ENCODE assay signal across 11 cellular contexts in genomic region chr1:8061673-8062386, GRCh38. TPM values are rescaled to one million over a fixed set of nuclear protein-coding genes. Genes with fewer than 3 reads are reported as not detected.
DNase-seq lines count a peak whose midpoint lies in the region; ATAC-seq, FAIRE-seq and TF ChIP-seq lines count a peak whose summit lies in the region.
"Had no signal": no experiment of that assay in that cellular context is flagged by ENCODE, and none has a peak within 500 bp of the region (broad histone marks: within the 10 kb centered on the region; RNA-seq: fewer than 3 reads in every experiment).

No MANE protein-coding gene starts in this region.

- H3K79me2 ChIP-seq in HCT116 (ENCODE audit: insufficient read depth, low read length), result no peaks in the 10 kb centered on the region
- H3K79me2 ChIP-seq in GM12878 (ENCODE audit: control insufficient read depth, insufficient read depth, low read length), result no peaks in the 10 kb centered on the region
- H3K79me2 ChIP-seq in hepatocyte, result no peaks in the 10 kb centered on the region

- peak overlapping the region in 1 of 2 experiments; percentile 24; a peak in 2 of 4 replicates for H3K4me3 ChIP-seq in HCT116 (replicated peaks in 1 of 2; ENCODE audit: low read depth in 1 of 2, low read length in 2 of 2)
- H3K4me3 ChIP-seq in GM12878, result no peak overlapping the region
- no peak overlapping the region for H3K4me3 ChIP-seq in hepatocyte
- H3K4me3 ChIP-seq in stomach, result peak overlapping the region in 2 of 4 donors; percentile 3 to 7

- CTCF ChIA-PET in HCT116 (lab: Charles Lee) (no interaction called here), GM12878 (lab: Yijun Ruan, JAX) (interaction anchor here (1.1 kb wide), 1 partner anchor 46 kb away, joined by 3 read pairs; no protein-coding TSS in a partner anchor)
- CTCF ChIA-PET in activated CD4-positive, alpha-beta memory T cell treated with anti-CD3 and anti-CD28 coated beads, Interleukin-2, amount 10 ng/mL, durations not matched to agents 7 days and 5 days (lab: Charles Lee), result no interaction called here

- H3K27ac Mint-ChIP-seq in activated CD4-positive, alpha-beta memory T cell treated with anti-CD3 and anti-CD28 coated beads, Interleukin-2, amount 10 ng/mL, durations not matched to agents 7 days and 5 days, result no peak overlapping the region

- TF ChIP-seq CTCF in HCT116 (IDR thresholded peaks at IDR 0.05 in 2 of 3, conservative IDR thresholded peaks at IDR 0.05 in 1 of 3; ENCODE audit: borderline replicate concordance in 1 of 3, insufficient read depth in 1 of 3, low read depth in 2 of 3, low read length in 2 of 3) (no peak; a peak in 1 of 6 replicates), GM12878 (IDR thresholded peaks at IDR 0.05 in 2 of 3, conservative IDR thresholded peaks at IDR 0.05 in 1 of 3; ENCODE audit: control insufficient read depth in 2 of 3, extremely low read depth in 1 of 3, insufficient read depth in 1 of 3, low read depth in 3 of 3, low read length in 3 of 3) (no peak), hepatocyte (IDR thresholded peaks at IDR 0.05; ENCODE audit: poor library complexity) (no peak), stomach (IDR thresholded peaks at IDR 0.05) (peak in 2 of 7 experiments; percentile 33 to 34)

- H4K20me1 ChIP-seq in HCT116 (ENCODE audit: insufficient read depth), result no peaks in the 10 kb centered on the region
- H4K20me1 ChIP-seq in GM12878 (ENCODE audit: control insufficient read depth, insufficient read depth), result no peaks in the 10 kb centered on the region
- H4K20me1 ChIP-seq in hepatocyte (ENCODE audit: insufficient read depth, poor library complexity, severe bottlenecking), result no peaks in the 10 kb centered on the region

- H3K9me2 ChIP-seq in HCT116 (ENCODE audit: insufficient read depth), result no peaks in the 10 kb centered on the region
- H3K9me2 ChIP-seq in hepatocyte (replicated peaks; ENCODE audit: insufficient read depth), result no peaks in the 10 kb centered on the region

- peak overlapping the region; percentile 44 for H3K9ac ChIP-seq in HCT116 (ENCODE audit: low read length)
- H3K9ac ChIP-seq in GM12878 (ENCODE audit: control insufficient read depth, insufficient read depth, low read length), result no peak overlapping the region

- H2AFZ ChIP-seq in HCT116 (ENCODE audit: low read depth, low read length, poor library complexity, severe bottlenecking) (peak overlapping the region; percentile 85), GM12878 (ENCODE audit: control insufficient read depth, low read depth, low read length) (peak overlapping the region; percentile 37), hepatocyte (peak overlapping the region; percentile 31)

- BruUV-seq in HCT116 (replicated peaks; lab: Mats Ljungman, UMichigan) (TSS peak; percentile 30), GM12878 (replicated peaks; lab: Mats Ljungman, UMichigan) (no TSS peak)

- H3K4me1 ChIP-seq in HCT116 (ENCODE audit: control insufficient read depth in 1 of 2, insufficient read depth in 2 of 2, low read length in 2 of 2) (peaks cover 76 to 82% of the 10 kb centered on the region in 2 experiments), GM12878 (ENCODE audit: control insufficient read depth, insufficient read depth, low read length) (no peaks in the 10 kb centered on the region), hepatocyte (ENCODE audit: insufficient read depth) (peaks cover 10% of the 10 kb centered on the region), stomach (peaks cover 28 to 64% (median 55%) of the 10 kb centered on the region in 4 donors)

- ATAC-seq in HCT116 (peak; percentile 55), GM12878 (no peak)
- ATAC-seq: activated T-cell treated with anti-CD3 and anti-CD28 coated beads, Interleukin-2, amount 50 U/mL, for 4 hours had no signal

- no peaks in the 10 kb centered on the region for H3K36me3 Mint-ChIP-seq in activated CD4-positive, alpha-beta memory T cell treated with anti-CD3 and anti-CD28 coated beads, Interleukin-2, amount 10 ng/mL, durations not matched to agents 7 days and 5 days (ENCODE audit: low read depth)

- peaks cover 9% of the 10 kb centered on the region for H3K27me3 Mint-ChIP-seq in activated CD4-positive, alpha-beta memory T cell treated with anti-CD3 and anti-CD28 coated beads, Interleukin-2, amount 10 ng/mL, durations not matched to agents 7 days and 5 days

- H3K27me3 ChIP-seq in HCT116 (ENCODE audit: insufficient read depth, low read length) (no peaks in the 10 kb centered on the region), GM12878 (replicated peaks in 1 of 2; ENCODE audit: control insufficient read depth in 2 of 2, insufficient read depth in 2 of 2, low read length in 1 of 2) (no peaks in the 10 kb centered on the region), hepatocyte (no peaks in the 10 kb centered on the region), stomach (no peaks in the 10 kb centered on the region)

- no peaks in the 10 kb centered on the region for H3K9me3 Mint-ChIP-seq in activated CD4-positive, alpha-beta memory T cell treated with anti-CD3 and anti-CD28 coated beads, Interleukin-2, amount 10 ng/mL, durations not matched to agents 7 days and 5 days
- H3K9me3 Mint-ChIP-seq: activated T-cell treated with anti-CD3 and anti-CD28 coated beads, Interleukin-2, amount 50 U/mL, for 4 hours had no signal

- POLR2A ChIA-PET in HCT116 (lab: Charles Lee) (interaction anchor here (0.5 to 4.2 kb wide), 8 partner anchors 14 to 111 kb away, joined by 3 to 32 read pairs (median 4); no protein-coding TSS in a partner anchor), GM12878 (lab: Charles Lee) (interaction anchor here (0.6 kb wide), 1 partner anchor 207 kb away, joined by 4 read pairs; no protein-coding TSS in a partner anchor)
- POLR2A ChIA-PET in activated CD4-positive, alpha-beta memory T cell treated with anti-CD3 and anti-CD28 coated beads, Interleukin-2, amount 10 ng/mL, durations not matched to agents 7 days and 5 days (lab: Charles Lee), result no interaction called here

- RAD21 ChIA-PET in HCT116 (lab: Charles Lee; ENCODE audit: low non-redundant PET in 1 of 2, low total read pairs in 2 of 2, uncharacterized antibody in 2 of 2, unreplicated experiment in 2 of 2), result no interaction called here
- RAD21 ChIA-PET in GM12878 (lab: Charles Lee; ENCODE audit: unreplicated experiment), result no interaction called here

- TF ChIP-seq POLR2A in HCT116 (IDR thresholded peaks at IDR 0.05; ENCODE audit: borderline replicate concordance, extremely low read depth, insufficient read depth, insufficient read length) (no peak), GM12878 (IDR thresholded peaks at IDR 0.05; ENCODE audit: low read depth, low read length) (no peak), stomach (IDR thresholded peaks at IDR 0.05) (no peak)

- DNase-seq in HCT116 (ENCODE audit: low read depth, low spot score), result no peak
- no peak for DNase-seq in GM12878 (ENCODE audit: low read depth, low spot score)
- no peak for DNase-seq in hepatocyte (ENCODE audit: low spot score)
- no peak for DNase-seq in stomach
- no peak for DNase-seq in head of caudate nucleus
- DNase-seq in anterior cingulate cortex (lab: John Stamatoyannopoulos, UW), result no peak
- no peak for DNase-seq in activated naive CD4-positive, alpha-beta T cell treated with anti-CD3 and anti-CD28 coated beads, Interleukin-2, amount 50 U/mL, for 16 hours
- no peak for DNase-seq in activated CD4-positive, alpha-beta memory T cell treated with anti-CD3 and anti-CD28 coated beads, Interleukin-2, amount 10 ng/mL, durations not matched to agents 7 days and 5 days
- DNase-seq: activated T-cell treated with anti-CD3 and anti-CD28 coated beads, Interleukin-2, amount 50 U/mL, for 4 hours; NCI-H1105 treated with DMSO at 0.1 percent for 48 hours had no signal

- intact Hi-C loops in HCT116 (cut with micrococcal nuclease), result no loop called here
- intact Hi-C loops in GM12878 (cut with micrococcal nuclease; ENCODE audit: unreplicated experiment), result no loop called here
- intact Hi-C loops in stomach (cut with DNase I; ENCODE audit: low total_unique reads), result no loop called here
- intact Hi-C loops in head of caudate nucleus (cut with DNase I), result no loop called here

- TF ChIP-seq EP300 in GM12878 (IDR thresholded peaks at IDR 0.05; ENCODE audit: borderline replicate concordance in 1 of 2, control insufficient read depth in 1 of 2, low read depth in 2 of 2, low read length in 2 of 2) (no peak), stomach (IDR thresholded peaks at IDR 0.05) (no peak)

- H3K36me3 ChIP-seq in HCT116 (ENCODE audit: control insufficient read depth in 1 of 2, insufficient read depth in 2 of 2, low read length in 2 of 2) (no peaks in the 10 kb centered on the region), GM12878 (ENCODE audit: control insufficient read depth in 2 of 2, insufficient read depth in 2 of 2, low read length in 1 of 2) (no peaks in the 10 kb centered on the region), hepatocyte (replicated peaks; ENCODE audit: insufficient read depth, low read depth) (no peaks in the 10 kb centered on the region), stomach (no peaks in the 10 kb centered on the region)

- no peak for FAIRE-seq in GM12878 (lab: Jason Lieb, UNC)
- FAIRE-seq: islet of Langerhans had no signal

- H3K27ac ChIP-seq in HCT116 (ENCODE audit: low read depth, low read length) (peak overlapping the region; percentile 87), GM12878 (ENCODE audit: control insufficient read depth, insufficient read depth) (no peak overlapping the region), hepatocyte (peak overlapping the region; percentile 90), stomach (peak overlapping the region; percentile 83 to 90 (median 86))

- WGBS in GM12878 (ENCODE audit: insufficient coverage, insufficient replicate concordance, low lambda C conversion rate, missing lambda C conversion rate), result 46% methylated on average over 11 of the region's 11 CpGs
- WGBS in hepatocyte (ENCODE audit: low lambda C conversion rate, missing lambda C conversion rate), result 78% methylated on average over 11 of the region's 11 CpGs
- WGBS in stomach, 5 donors, result 27 to 53% (median 29%) methylated on average over 11 of the region's 11 CpGs

- H3K9me3 ChIP-seq in HCT116 (ENCODE audit: control insufficient read depth in 1 of 2, insufficient read depth in 1 of 2, low read depth in 1 of 2, low read length in 2 of 2) (no peaks in the 10 kb centered on the region), GM12878 (replicated peaks; ENCODE audit: control insufficient read depth, insufficient read depth, low read length) (no peaks in the 10 kb centered on the region; the same call in 2 of the 3 replicates), hepatocyte (ENCODE audit: low read depth) (no peaks in the 10 kb centered on the region), stomach (no peaks in the 10 kb centered on the region)

- H3K4me1 Mint-ChIP-seq in activated CD4-positive, alpha-beta memory T cell treated with anti-CD3 and anti-CD28 coated beads, Interleukin-2, amount 10 ng/mL, durations not matched to agents 7 days and 5 days, result no peaks in the 10 kb centered on the region

- no peak overlapping the region for H3K4me3 Mint-ChIP-seq in activated CD4-positive, alpha-beta memory T cell treated with anti-CD3 and anti-CD28 coated beads, Interleukin-2, amount 10 ng/mL, durations not matched to agents 7 days and 5 days
- H3K4me3 Mint-ChIP-seq: activated T-cell treated with anti-CD3 and anti-CD28 coated beads, Interleukin-2, amount 50 U/mL, for 4 hours had no signal

- peak overlapping the region; percentile 71 for H3K4me2 ChIP-seq in HCT116 (ENCODE audit: low read length)
- no peak overlapping the region for H3K4me2 ChIP-seq in GM12878 (ENCODE audit: control insufficient read depth, insufficient read depth)
- peak overlapping the region; percentile 38 for H3K4me2 ChIP-seq in hepatocyte

- no peak for TF ChIP-seq RAD21 in HCT116 (IDR thresholded peaks at IDR 0.05; ENCODE audit: low read depth)
- no peak for TF ChIP-seq RAD21 in GM12878 (IDR thresholded peaks at IDR 0.05; ENCODE audit: insufficient read depth, low read depth, low read length)

- in situ Hi-C loops in GM12878 (cut with MboI), result no loop called here

- SMC1A ChIA-PET in GM12878 (lab: Charles Lee; ENCODE audit: uncharacterized antibody, unreplicated experiment), result no interaction called here

RNA-seq across cellular contexts. Expression of gene ERRFI1, which starts 35.7 kb away (rescaled TPM):
- total RNA-seq in HCT116 (2021; ENCODE audit: unreplicated experiment), result 777 TPM
- polyA plus RNA-seq in HCT116 (2012), result 536 and 725 TPM in 2 replicates
- total RNA-seq in GM12878 (2013; cell fraction: nucleolus; rRNA removed), result 0.71 and 0.98 TPM in 2 replicates
- total RNA-seq in GM12878 (2014; rRNA removed), result 3.8 and 4.4 TPM in 2 replicates
- 4.1 TPM in 2 replicates for total RNA-seq in GM12878 (2014; rRNA removed; fragmentation: Illumina TruSeq; extraction: Trizol)
- total RNA-seq in GM12878 (2021), result 4.6 and 6.5 TPM in 2 replicates
- polyA plus RNA-seq in GM12878 (2011; ENCODE audit: low read depth), result 2.0 TPM
- 0.73 and 0.90 TPM in 2 replicates for polyA plus RNA-seq in GM12878 (2011; rRNA removed)
- polyA plus RNA-seq in GM12878 (2011; cell fraction: cytosol; rRNA removed), result 0.49 and 0.53 TPM in 2 replicates
- polyA plus RNA-seq in GM12878 (2011; cell fraction: nucleus; rRNA removed), result 0.67 and 0.69 TPM in 2 replicates
- polyA plus RNA-seq in GM12878 (2012), result 2.3 and 2.4 TPM in 2 replicates
- 5.9 and 6.9 TPM in 2 replicates for polyA plus RNA-seq in GM12878 (2014; fragmentation: Illumina TruSeq; extraction: Trizol)
- 1 to 10 TPM; 1.6 to 2.4 TPM for polyA plus RNA-seq in GM12878 (2014; fragmentation: Nextera tagmentation; extraction: Ambion mirVana)
- 3.2 and 4.0 TPM in 2 replicates for polyA plus RNA-seq in GM12878 (2014; rRNA removed)
- 1 to 10 TPM; 2.0 to 2.3 TPM for polyA plus RNA-seq in GM12878 (2016; fragmentation: Nextera tagmentation; extraction: Ambion mirVana)
- polyA minus RNA-seq in GM12878 (2011; rRNA and poly(A)+ RNA removed), result 0.59 and 0.62 TPM in 2 replicates
- 0.80 and 0.94 TPM in 2 replicates for polyA minus RNA-seq in GM12878 (2011; cell fraction: cytosol; rRNA and poly(A)+ RNA removed)
- 0.48 TPM in 2 replicates for polyA minus RNA-seq in GM12878 (2011; cell fraction: nucleus; rRNA and poly(A)+ RNA removed)
- total RNA-seq in hepatocyte, result 154 and 163 TPM in 2 replicates
- 123 and 139 TPM in 2 replicates for polyA plus RNA-seq in hepatocyte
- 100 to 1,000 TPM in 3 of 5 donors, 10 to 100 TPM in 1, 1 to 10 TPM in 1; 3.5 to 201 (median 134) TPM for total RNA-seq in stomach
- 10 to 100 TPM; 31.4 to 47.7 (median 41.4) TPM for polyA plus RNA-seq in stomach
- total RNA-seq in activated CD4-positive, alpha-beta memory T cell treated with anti-CD3 and anti-CD28 coated beads, Interleukin-2, amount 10 ng/mL, durations not matched to agents 7 days and 5 days, result 1 to 10 TPM in 1 of 2 experiments, under 1 TPM in 1; 0.83 to 1.0 TPM

Comparison
In these comparisons a context has a peak if more than half of its experiments do, and no peak if none do; other contexts are left out.
1. H2AFZ ChIP-seq: peak in every context shown above with its lines; median percentile 85 in HCT116; 37 in GM12878; 31 in hepatocyte.
2. Of the 18 proteins assayed by ChIP-seq in both GM12878 and HCT116: peak only in GM12878: none; only in HCT116: JUND, SIN3A and SP1; in both: none; in neither: 15.